In genomic region chr11:112024778-112025678, GRCh38 we compare ENCODE assay signal across 1 cellular context.
TF ChIP-seq lines count a peak whose summit lies in the region.

TSS of gene DLAT (plus strand) at chr11:112025408. CDS start at chr11:112025473, 65 bp downstream.

TF ChIP-seq in K562, 482 proteins besides CTCF, POLR2A, EP300 and RAD21 (continued from another document and continues in another):
- TF ChIP-seq, protein P1, sequence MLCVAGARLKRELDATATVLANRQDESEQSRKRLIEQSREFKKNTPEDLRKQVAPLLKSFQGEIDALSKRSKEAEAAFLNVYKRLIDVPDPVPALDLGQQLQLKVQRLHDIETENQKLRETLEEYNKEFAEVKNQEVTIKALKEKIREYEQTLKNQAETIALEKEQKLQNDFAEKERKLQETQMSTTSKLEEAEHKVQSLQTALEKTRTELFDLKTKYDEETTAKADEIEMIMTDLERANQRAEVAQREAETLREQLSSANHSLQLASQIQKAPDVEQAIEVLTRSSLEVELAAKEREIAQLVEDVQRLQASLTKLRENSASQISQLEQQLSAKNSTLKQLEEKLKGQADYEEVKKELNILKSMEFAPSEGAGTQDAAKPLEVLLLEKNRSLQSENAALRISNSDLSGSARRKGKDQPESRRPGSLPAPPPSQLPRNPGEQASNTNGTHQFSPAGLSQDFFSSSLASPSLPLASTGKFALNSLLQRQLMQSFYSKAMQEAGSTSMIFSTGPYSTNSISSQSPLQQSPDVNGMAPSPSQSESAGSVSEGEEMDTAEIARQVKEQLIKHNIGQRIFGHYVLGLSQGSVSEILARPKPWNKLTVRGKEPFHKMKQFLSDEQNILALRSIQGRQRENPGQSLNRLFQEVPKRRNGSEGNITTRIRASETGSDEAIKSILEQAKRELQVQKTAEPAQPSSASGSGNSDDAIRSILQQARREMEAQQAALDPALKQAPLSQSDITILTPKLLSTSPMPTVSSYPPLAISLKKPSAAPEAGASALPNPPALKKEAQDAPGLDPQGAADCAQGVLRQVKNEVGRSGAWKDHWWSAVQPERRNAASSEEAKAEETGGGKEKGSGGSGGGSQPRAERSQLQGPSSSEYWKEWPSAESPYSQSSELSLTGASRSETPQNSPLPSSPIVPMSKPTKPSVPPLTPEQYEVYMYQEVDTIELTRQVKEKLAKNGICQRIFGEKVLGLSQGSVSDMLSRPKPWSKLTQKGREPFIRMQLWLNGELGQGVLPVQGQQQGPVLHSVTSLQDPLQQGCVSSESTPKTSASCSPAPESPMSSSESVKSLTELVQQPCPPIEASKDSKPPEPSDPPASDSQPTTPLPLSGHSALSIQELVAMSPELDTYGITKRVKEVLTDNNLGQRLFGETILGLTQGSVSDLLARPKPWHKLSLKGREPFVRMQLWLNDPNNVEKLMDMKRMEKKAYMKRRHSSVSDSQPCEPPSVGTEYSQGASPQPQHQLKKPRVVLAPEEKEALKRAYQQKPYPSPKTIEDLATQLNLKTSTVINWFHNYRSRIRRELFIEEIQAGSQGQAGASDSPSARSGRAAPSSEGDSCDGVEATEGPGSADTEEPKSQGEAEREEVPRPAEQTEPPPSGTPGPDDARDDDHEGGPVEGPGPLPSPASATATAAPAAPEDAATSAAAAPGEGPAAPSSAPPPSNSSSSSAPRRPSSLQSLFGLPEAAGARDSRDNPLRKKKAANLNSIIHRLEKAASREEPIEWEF (CRISPR knock-in tag; IDR thresholded peaks at IDR 0.05), result no peak
- TF ChIP-seq PPARD (CRISPR knock-in tag; IDR thresholded peaks at IDR 0.05) (no peak), ZNF696 (CRISPR knock-in tag; conservative IDR thresholded peaks at IDR 0.05) (no peak), RREB1 (CRISPR knock-in tag; IDR thresholded peaks at IDR 0.05) (0 out of 2 replicates have a peak, but pooled peaks have one; percentile 40), FOXP1 (CRISPR knock-in tag; IDR thresholded peaks at IDR 0.05) (no peak), DEAF1 (CRISPR knock-in tag; IDR thresholded peaks at IDR 0.05) (0 out of 2 replicates have a peak, but pooled peaks have one; percentile 37), TARDBP (IDR thresholded peaks at IDR 0.05) (no peak), TSHZ1 (CRISPR knock-in tag; IDR thresholded peaks at IDR 0.05) (no peak), BCL6 (CRISPR knock-in tag; IDR thresholded peaks at IDR 0.05) (no peak), SLC30A9 (CRISPR knock-in tag; IDR thresholded peaks at IDR 0.05) (no peak), MCM7 (IDR thresholded peaks at IDR 0.05) (no peak), KLF1 (tag; IDR thresholded peaks at IDR 0.05) (no peak), EGR1 (conservative IDR thresholded peaks at IDR 0.05) (no peak), ARHGAP35 (IDR thresholded peaks at IDR 0.05; ENCODE audit: partially characterized antibody) (no peak), HDAC3 (IDR thresholded peaks at IDR 0.05; ENCODE audit: borderline replicate concordance, partially characterized antibody) (no peak), ZNF3 (CRISPR knock-in tag; IDR thresholded peaks at IDR 0.05) (no peak), ZKSCAN1 (IDR thresholded peaks at IDR 0.05; ENCODE audit: low read depth, low read length) (peak; percentile 28; the same call in 1 of the 2 replicates), DNMT1 (IDR thresholded peaks at IDR 0.05) (no peak), ZNF253 (CRISPR knock-in tag; conservative IDR thresholded peaks at IDR 0.05) (no peak), RHOXF2B (CRISPR knock-in tag; conservative IDR thresholded peaks at IDR 0.05) (no peak), MTA2 (IDR thresholded peaks at IDR 0.05; ENCODE audit: low read depth) (no peak; the same call in 1 of the 2 replicates), HNRNPLL (IDR thresholded peaks at IDR 0.05; ENCODE audit: low read depth, low read length, poor library complexity, severe bottlenecking) (peak; percentile 97), PKNOX1 (IDR thresholded peaks at IDR 0.05) (0 out of 2 replicates have a peak, but pooled peaks have one; percentile 31), ZNF263 (CRISPR knock-in tag; IDR thresholded peaks at IDR 0.05; ENCODE audit: borderline replicate concordance) (peak; percentile 61; the same call in 1 of the 2 replicates), RFX5 (IDR thresholded peaks at IDR 0.05; ENCODE audit: low read depth, low read length) (no peak), ZNF174 (CRISPR knock-in tag; IDR thresholded peaks at IDR 0.05) (no peak), MXI1 (IDR thresholded peaks at IDR 0.05; ENCODE audit: low read depth, low read length) (no peak; the same call in 1 of the 2 replicates), ELF1 (tag; IDR thresholded peaks at IDR 0.05) (no peak), HLTF (IDR thresholded peaks at IDR 0.05) (peak; percentile 86), ADNP (tag; IDR thresholded peaks at IDR 0.05) (no peak), ZKSCAN3 (CRISPR knock-in tag; IDR thresholded peaks at IDR 0.05) (no peak), ESRRB (CRISPR knock-in tag; IDR thresholded peaks at IDR 0.05; ENCODE audit: borderline replicate concordance) (no peak), ZNF217 (CRISPR knock-in tag; IDR thresholded peaks at IDR 0.05) (no peak), CBX1 (IDR thresholded peaks at IDR 0.05; ENCODE audit: low read depth) (peak; percentile 58; the same call in 1 of the 2 replicates), BHLHE40 (IDR thresholded peaks at IDR 0.05; ENCODE audit: low read length) (peak; percentile 63), RCOR1 (IDR thresholded peaks at IDR 0.05; ENCODE audit: borderline replicate concordance in 1 of 2, low read depth in 2 of 2, low read length in 2 of 2) (0 out of 4 replicates have a peak, but pooled peaks of 1 of the 2 experiments have one; percentile 2), LCOR (CRISPR knock-in tag; IDR thresholded peaks at IDR 0.05) (peak; percentile 95)
- TF ChIP-seq, protein P2, sequence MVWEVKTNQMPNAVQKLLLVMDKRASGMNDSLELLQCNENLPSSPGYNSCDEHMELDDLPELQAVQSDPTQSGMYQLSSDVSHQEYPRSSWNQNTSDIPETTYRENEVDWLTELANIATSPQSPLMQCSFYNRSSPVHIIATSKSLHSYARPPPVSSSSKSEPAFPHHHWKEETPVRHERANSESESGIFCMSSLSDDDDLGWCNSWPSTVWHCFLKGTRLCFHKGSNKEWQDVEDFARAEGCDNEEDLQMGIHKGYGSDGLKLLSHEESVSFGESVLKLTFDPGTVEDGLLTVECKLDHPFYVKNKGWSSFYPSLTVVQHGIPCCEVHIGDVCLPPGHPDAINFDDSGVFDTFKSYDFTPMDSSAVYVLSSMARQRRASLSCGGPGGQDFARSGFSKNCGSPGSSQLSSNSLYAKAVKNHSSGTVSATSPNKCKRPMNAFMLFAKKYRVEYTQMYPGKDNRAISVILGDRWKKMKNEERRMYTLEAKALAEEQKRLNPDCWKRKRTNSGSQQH (CRISPR knock-in tag; IDR thresholded peaks at IDR 0.05), result peak; percentile 86
- TF ChIP-seq, protein P3, sequence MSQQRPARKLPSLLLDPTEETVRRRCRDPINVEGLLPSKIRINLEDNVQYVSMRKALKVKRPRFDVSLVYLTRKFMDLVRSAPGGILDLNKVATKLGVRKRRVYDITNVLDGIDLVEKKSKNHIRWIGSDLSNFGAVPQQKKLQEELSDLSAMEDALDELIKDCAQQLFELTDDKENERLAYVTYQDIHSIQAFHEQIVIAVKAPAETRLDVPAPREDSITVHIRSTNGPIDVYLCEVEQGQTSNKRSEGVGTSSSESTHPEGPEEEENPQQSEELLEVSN (IDR thresholded peaks at IDR 0.05; ENCODE audit: borderline replicate concordance in 1 of 2, extremely low read depth in 1 of 2, insufficient read depth in 1 of 2, insufficient read length in 1 of 2, low read depth in 1 of 2, low read length in 1 of 2, poor library complexity in 1 of 2, severe bottlenecking in 1 of 2), result peak; percentile 77 to 85
- TF ChIP-seq, protein P4, sequence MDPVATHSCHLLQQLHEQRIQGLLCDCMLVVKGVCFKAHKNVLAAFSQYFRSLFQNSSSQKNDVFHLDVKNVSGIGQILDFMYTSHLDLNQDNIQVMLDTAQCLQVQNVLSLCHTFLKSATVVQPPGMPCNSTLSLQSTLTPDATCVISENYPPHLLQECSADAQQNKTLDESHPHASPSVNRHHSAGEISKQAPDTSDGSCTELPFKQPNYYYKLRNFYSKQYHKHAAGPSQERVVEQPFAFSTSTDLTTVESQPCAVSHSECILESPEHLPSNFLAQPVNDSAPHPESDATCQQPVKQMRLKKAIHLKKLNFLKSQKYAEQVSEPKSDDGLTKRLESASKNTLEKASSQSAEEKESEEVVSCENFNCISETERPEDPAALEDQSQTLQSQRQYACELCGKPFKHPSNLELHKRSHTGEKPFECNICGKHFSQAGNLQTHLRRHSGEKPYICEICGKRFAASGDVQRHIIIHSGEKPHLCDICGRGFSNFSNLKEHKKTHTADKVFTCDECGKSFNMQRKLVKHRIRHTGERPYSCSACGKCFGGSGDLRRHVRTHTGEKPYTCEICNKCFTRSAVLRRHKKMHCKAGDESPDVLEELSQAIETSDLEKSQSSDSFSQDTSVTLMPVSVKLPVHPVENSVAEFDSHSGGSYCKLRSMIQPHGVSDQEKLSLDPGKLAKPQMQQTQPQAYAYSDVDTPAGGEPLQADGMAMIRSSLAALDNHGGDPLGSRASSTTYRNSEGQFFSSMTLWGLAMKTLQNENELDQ (CRISPR knock-in tag; IDR thresholded peaks at IDR 0.05; ENCODE audit: borderline replicate concordance), result no peak
